2 cellular contexts compared by ENCODE assay signal in genomic region chr3:24119321-24119751, GRCh38.
TF ChIP-seq lines count a peak whose summit lies in the region.

No MANE protein-coding gene starts in this region.

TF ChIP-seq in HepG2, 621 proteins besides CTCF, POLR2A, EP300 and RAD21 (continued from another document):
- TF ChIP-seq TRAFD1 (CRISPR knock-in tag; IDR thresholded peaks at IDR 0.05; ENCODE audit: borderline replicate concordance), result no peak
- TF ChIP-seq MAFK (conservative IDR thresholded peaks at IDR 0.05 in 1 of 2, IDR thresholded peaks at IDR 0.05 in 1 of 2; ENCODE audit: low read length in 2 of 2), result no peak
- TF ChIP-seq ZNF609 (CRISPR knock-in tag; IDR thresholded peaks at IDR 0.05; ENCODE audit: borderline replicate concordance), result no peak
- no peak for TF ChIP-seq SP2 (CRISPR knock-in tag; IDR thresholded peaks at IDR 0.05)
- TF ChIP-seq TSC22D2 (CRISPR knock-in tag; IDR thresholded peaks at IDR 0.05; ENCODE audit: borderline replicate concordance), result no peak
- no peak for TF ChIP-seq GLI4 (CRISPR knock-in tag; IDR thresholded peaks at IDR 0.05; ENCODE audit: borderline replicate concordance)
- TF ChIP-seq PPARG (CRISPR knock-in tag; conservative IDR thresholded peaks at IDR 0.05), result no peak
- TF ChIP-seq JUNB (CRISPR knock-in tag; IDR thresholded peaks at IDR 0.05; ENCODE audit: borderline replicate concordance), result no peak
- TF ChIP-seq KAT2B (IDR thresholded peaks at IDR 0.05; ENCODE audit: borderline replicate concordance, low read depth, low read length), result no peak

TF ChIP-seq in SK-N-SH treated with all-trans-retinoic acid at 6 μM for 48 hours, 23 proteins besides CTCF, POLR2A, EP300 and RAD21 (continued from another document):
- TF ChIP-seq CSRNP3 (CRISPR knock-in tag; IDR thresholded peaks at IDR 0.05) (no peak), BACH2 (CRISPR knock-in tag; IDR thresholded peaks at IDR 0.05; ENCODE audit: borderline replicate concordance) (no peak), TOX (CRISPR knock-in tag; IDR thresholded peaks at IDR 0.05; ENCODE audit: borderline replicate concordance) (no peak), OSR1 (CRISPR knock-in tag; IDR thresholded peaks at IDR 0.05) (no peak), TSHZ2 (CRISPR knock-in tag; IDR thresholded peaks at IDR 0.05) (no peak), ARNTL (CRISPR knock-in tag; IDR thresholded peaks at IDR 0.05; ENCODE audit: borderline replicate concordance, low read depth) (no peak), TCF4 (CRISPR knock-in tag; IDR thresholded peaks at IDR 0.05; ENCODE audit: borderline replicate concordance) (no peak), ZNF70 (CRISPR knock-in tag; IDR thresholded peaks at IDR 0.05) (no peak), CSDC2 (CRISPR knock-in tag; IDR thresholded peaks at IDR 0.05) (no peak)
